In genomic region chr12:80493466-80493865, GRCh38 we compare ENCODE assay signal across 24 cellular contexts. TPM values are rescaled to one million over a fixed set of nuclear protein-coding genes. Genes with fewer than 3 reads are reported as not detected.
DNase-seq lines count a peak whose midpoint lies in the region; ATAC-seq and TF ChIP-seq lines count a peak whose summit lies in the region.
"Had no signal": no experiment of that assay in that cellular context is flagged by ENCODE, and none has a peak within 500 bp of the region (broad histone marks: within the 10 kb centered on the region; RNA-seq: fewer than 3 reads in every experiment).

No MANE protein-coding gene starts in this region.

- no peak overlapping the region for H3K4me2 ChIP-seq in mesendoderm (ENCODE audit: low read length)
- H3K4me2 ChIP-seq: BLaER1 had no signal

- H3K27me3 ChIP-seq in mesendoderm (ENCODE audit: insufficient read depth, low read length, poor library complexity): no peaks in the 10 kb centered on the region
- H3K27me3 ChIP-seq in transverse colon: no peaks in the 10 kb centered on the region
- H3K27me3 ChIP-seq: BE2C, BLaER1 had no signal

- H3K36me3 ChIP-seq in mesendoderm (ENCODE audit: control insufficient read depth, insufficient read depth, low read length): no peaks in the 10 kb centered on the region
- no peaks in the 10 kb centered on the region for H3K36me3 ChIP-seq in transverse colon
- H3K36me3 ChIP-seq: BE2C, BLaER1 had no signal

- no peak overlapping the region for H3K56ac ChIP-seq in mesendoderm (ENCODE audit: low read length)

- H3K4me3 ChIP-seq in mesendoderm (ENCODE audit: low read length): no peak overlapping the region
- H3K4me3 ChIP-seq in transverse colon: no peak overlapping the region
- H3K4me3 ChIP-seq: BLaER1, GM12878 had no signal

- intact Hi-C loops in transverse colon (cut with DNase I; ENCODE audit: low total_unique reads): no loop called here

- no peak for TF ChIP-seq POLR2A in transverse colon (IDR thresholded peaks at IDR 0.05)

- WGBS in mesendoderm (ENCODE audit: extremely low coverage, insufficient coverage, low lambda C conversion rate): no CpG with 5 or more reads among the region's 2 CpGs
- 89 to 94% methylated on average over 2 of the region's 2 CpGs for WGBS in transverse colon (ENCODE audit: low coverage in 1 of 2), 2 donors

- ATAC-seq in HG02623 (IDR thresholded peaks at IDR 0.05; ENCODE audit: unreplicated experiment): no peak
- ATAC-seq: GM12878 had no signal

- in situ Hi-C loops in transverse colon (cut with MboI; ENCODE audit: low pct_ligation_motif_present in 1 of 4, low pct_unique_long_range_greater_than_20kb in 1 of 4, low sequenced_read_pairs in 3 of 4): no loop called here

- no peak overlapping the region for H3K4ac ChIP-seq in mesendoderm (ENCODE audit: low read depth, low read length)

- TF ChIP-seq EP300 in transverse colon (IDR thresholded peaks at IDR 0.05; ENCODE audit: low read depth): no peak

- DNase-seq in DMS53 (lab: John Stamatoyannopoulos, UW) (peak; percentile 59), DMS53 treated with DMSO at 0.1 percent for 48 hours (lab: John Stamatoyannopoulos, UW; ENCODE audit: unreplicated experiment) (peak; percentile 36), mesendoderm (peak; percentile 35), transverse colon (no peak)
- DNase-seq: 8988T; ACHN; BE2C; C1 segment of cervical spinal cord; CD4-positive, alpha-beta memory T cell; CD4-positive, CD25-positive, alpha-beta regulatory T cell; CD8-positive, alpha-beta memory T cell; COR-L47; DMS 273 treated with DMSO at 0.1 percent for 48 hours; DMS153; DMS79; DND-41; EL; GDM1 had no signal

- no peak overlapping the region for H3K23ac ChIP-seq in mesendoderm (ENCODE audit: low read length)

- H4K5ac ChIP-seq in mesendoderm (ENCODE audit: low read length): no peak overlapping the region

- H4K8ac ChIP-seq in mesendoderm (ENCODE audit: low read depth, low read length): no peak overlapping the region

- H2AK5ac ChIP-seq in mesendoderm (ENCODE audit: low read length): no peak overlapping the region

- no peak overlapping the region for H3K18ac ChIP-seq in mesendoderm (ENCODE audit: low read length)

- no peaks in the 10 kb centered on the region for H3K79me1 ChIP-seq in mesendoderm (ENCODE audit: low read length)

- no peak overlapping the region for H2BK15ac ChIP-seq in mesendoderm (replicated peaks; ENCODE audit: low read depth)

- no peaks in the 10 kb centered on the region for H3K9me3 ChIP-seq in transverse colon
- H3K9me3 ChIP-seq: BE2C had no signal

- no peak overlapping the region for H2BK120ac ChIP-seq in mesendoderm (ENCODE audit: low read depth, low read length)

- H2BK5ac ChIP-seq in mesendoderm (ENCODE audit: low read length): no peak overlapping the region

- no peak overlapping the region for H3K9ac ChIP-seq in mesendoderm (ENCODE audit: low read length)
- H3K9ac ChIP-seq: BLaER1 had no signal

- no peaks in the 10 kb centered on the region for H3K4me1 ChIP-seq in mesendoderm (ENCODE audit: control insufficient read depth, low read depth, low read length)
- no peaks in the 10 kb centered on the region for H3K4me1 ChIP-seq in transverse colon
- H3K4me1 ChIP-seq: BE2C had no signal

- TF ChIP-seq CTCF in transverse colon (IDR thresholded peaks at IDR 0.05): no peak

- no peak overlapping the region for H3K27ac ChIP-seq in mesendoderm (ENCODE audit: low read depth, low read length)
- no peak overlapping the region for H3K27ac ChIP-seq in transverse colon
- H3K27ac ChIP-seq: BLaER1 had no signal

- H3K79me2 ChIP-seq in mesendoderm (ENCODE audit: control insufficient read depth, insufficient read depth, low read length): no peaks in the 10 kb centered on the region

RNA-seq across cellular contexts. Expression of gene PTPRQ, which starts 49.4 kb away (rescaled TPM):
- not detected for polyA plus RNA-seq in mesendoderm (2013, experiment 1 of 2)
- not detected for polyA plus RNA-seq in mesendoderm (2013, experiment 2 of 2)
- total RNA-seq in transverse colon: under 1 TPM in 2 of 4 donors, not detected in 2; under 0.01 to 0.16 TPM
- total RNA-seq: CD4-positive, alpha-beta memory T cell; CD4-positive, CD25-positive, alpha-beta regulatory T cell; CD8-positive, alpha-beta memory T cell; Daoy; G401; GM12878 had no signal
- polyA plus RNA-seq: CD14-positive monocyte; CD4-positive, alpha-beta memory T cell; CD4-positive, CD25-positive, alpha-beta regulatory T cell; CD8-positive, alpha-beta memory T cell had no signal
